In genomic region chr1:3340548-3341235, GRCh38 we compare ENCODE assay signal across 1 cellular context.
TF ChIP-seq lines count a peak whose summit lies in the region.

No MANE protein-coding gene starts in this region.

TF ChIP-seq in HepG2, 621 proteins besides CTCF, POLR2A, EP300 and RAD21 (continued from another document and continues in another):
- TF ChIP-seq TFAP4 (IDR thresholded peaks at IDR 0.05; ENCODE audit: borderline replicate concordance, low read depth) (peak; percentile 32; the same call in 1 of the 2 replicates), ZSCAN31 (CRISPR knock-in tag; IDR thresholded peaks at IDR 0.05; ENCODE audit: low read depth) (no peak; the same call in 1 of the 2 replicates), EEA1 (CRISPR knock-in tag; IDR thresholded peaks at IDR 0.05; ENCODE audit: borderline replicate concordance) (no peak), THAP7 (CRISPR knock-in tag; IDR thresholded peaks at IDR 0.05) (no peak), ZNF598 (CRISPR knock-in tag; IDR thresholded peaks at IDR 0.05; ENCODE audit: borderline replicate concordance) (no peak), IKZF5 (CRISPR knock-in tag; IDR thresholded peaks at IDR 0.05) (peak; percentile 42), FOXC1 (CRISPR knock-in tag; IDR thresholded peaks at IDR 0.05; ENCODE audit: borderline replicate concordance) (0 out of 2 replicates have a peak, but pooled peaks have one; percentile 35), TERF1 (CRISPR knock-in tag; IDR thresholded peaks at IDR 0.05) (no peak; the same call in 1 of the 2 replicates), TAF1 (CRISPR knock-in tag; IDR thresholded peaks at IDR 0.05) (peak; percentile 49), ZNF839 (CRISPR knock-in tag; IDR thresholded peaks at IDR 0.05; ENCODE audit: borderline replicate concordance) (no peak), SP140L (CRISPR knock-in tag; IDR thresholded peaks at IDR 0.05; ENCODE audit: borderline replicate concordance) (no peak), SOX5 (CRISPR knock-in tag; IDR thresholded peaks at IDR 0.05; ENCODE audit: borderline replicate concordance) (peak; percentile 79), ZNF331 (CRISPR knock-in tag; IDR thresholded peaks at IDR 0.05) (peak; percentile 24; the same call in 1 of the 2 replicates), CCDC6 (CRISPR knock-in tag; IDR thresholded peaks at IDR 0.05) (peak; percentile 58; the same call in 1 of the 2 replicates), YY1 (IDR thresholded peaks at IDR 0.05; ENCODE audit: insufficient read depth, insufficient replicate concordance, low read depth, low read length) (peak; percentile 79), ZNF496 (CRISPR knock-in tag; IDR thresholded peaks at IDR 0.05; ENCODE audit: insufficient replicate concordance) (no peak), CHCHD3 (CRISPR knock-in tag; IDR thresholded peaks at IDR 0.05) (peak; percentile 33; the same call in 1 of the 2 replicates), ASH2L (IDR thresholded peaks at IDR 0.05; ENCODE audit: insufficient read length, low read depth, low read length) (peak; percentile 47), ZNF687 (CRISPR knock-in tag; IDR thresholded peaks at IDR 0.05) (peak; percentile 99), ZNF556 (CRISPR knock-in tag; IDR thresholded peaks at IDR 0.05; ENCODE audit: borderline replicate concordance) (peak; percentile 66; the same call in 1 of the 2 replicates), ZNF878 (CRISPR knock-in tag; IDR thresholded peaks at IDR 0.05) (no peak; the same call in 1 of the 2 replicates), ZNF629 (CRISPR knock-in tag; conservative IDR thresholded peaks at IDR 0.05) (0 out of 2 replicates have a peak, but pooled peaks have one; percentile 21), ZFP91 (CRISPR knock-in tag; IDR thresholded peaks at IDR 0.05; ENCODE audit: borderline replicate concordance) (peak; percentile 65; the same call in 1 of the 2 replicates), CBX1 (IDR thresholded peaks at IDR 0.05; ENCODE audit: low read depth) (peak; percentile 50), HOXA3 (CRISPR knock-in tag; IDR thresholded peaks at IDR 0.05) (peak; percentile 88), MTERF4 (CRISPR knock-in tag; IDR thresholded peaks at IDR 0.05) (peak; percentile 91; the same call in 1 of the 2 replicates), KDM3A (CRISPR knock-in tag; IDR thresholded peaks at IDR 0.05; ENCODE audit: low read depth) (no peak), ZNF644 (CRISPR knock-in tag; IDR thresholded peaks at IDR 0.05; ENCODE audit: low read depth) (0 out of 2 replicates have a peak, but pooled peaks have one; percentile 8), RARA (CRISPR knock-in tag; IDR thresholded peaks at IDR 0.05) (peak; percentile 63), FOXP1 (IDR thresholded peaks at IDR 0.05) (no peak), FOXP1 (CRISPR knock-in tag; IDR thresholded peaks at IDR 0.05) (peak; percentile 53; the same call in 1 of the 2 replicates), MXD1 (CRISPR knock-in tag; IDR thresholded peaks at IDR 0.05) (0 out of 2 replicates have a peak, but pooled peaks have one; percentile 29), HOXD1 (CRISPR knock-in tag; IDR thresholded peaks at IDR 0.05) (0 out of 2 replicates have a peak, but pooled peaks have one; percentile 39), ZNF281 (CRISPR knock-in tag; IDR thresholded peaks at IDR 0.05; ENCODE audit: borderline replicate concordance) (peak; percentile 80), LRRFIP1 (CRISPR knock-in tag; conservative IDR thresholded peaks at IDR 0.05) (no peak), LBX2 (CRISPR knock-in tag; IDR thresholded peaks at IDR 0.05; ENCODE audit: borderline replicate concordance) (no peak), ZNF589 (CRISPR knock-in tag; conservative IDR thresholded peaks at IDR 0.05) (no peak), PRPF4 (IDR thresholded peaks at IDR 0.05; ENCODE audit: low read depth, low read length, poor library complexity, severe bottlenecking) (peak; percentile 68), ZFX (CRISPR knock-in tag; IDR thresholded peaks at IDR 0.05; ENCODE audit: low read depth) (peak; percentile 69), ZNF350 (CRISPR knock-in tag; IDR thresholded peaks at IDR 0.05; ENCODE audit: borderline replicate concordance, low read depth) (no peak), ZSCAN5A (CRISPR knock-in tag; IDR thresholded peaks at IDR 0.05; ENCODE audit: borderline replicate concordance) (no peak)
